ENCODE assay signal across 16 cellular contexts in genomic region chr2:130601639-130602302, GRCh38. TPM values are rescaled to one million over a fixed set of nuclear protein-coding genes. Genes with fewer than 3 reads are reported as not detected.
DNase-seq lines count a peak whose midpoint lies in the region; ATAC-seq, FAIRE-seq and TF ChIP-seq lines count a peak whose summit lies in the region.
"Not testable (repeated sequence)": the region's sequence is repeated elsewhere in the genome, so short reads cannot be mapped to it uniquely, and the experiment has no call there.
"Had no signal": no experiment of that assay in that cellular context is flagged by ENCODE, and none has a peak within 500 bp of the region (broad histone marks: within the 10 kb centered on the region; RNA-seq: fewer than 3 reads in every experiment).

No MANE protein-coding gene starts in this region.

- H3K9me2 ChIP-seq in hepatocyte (replicated peaks; ENCODE audit: insufficient read depth): not testable (repeated sequence)

- H3K36me3 ChIP-seq in hepatocyte (replicated peaks; ENCODE audit: insufficient read depth, low read depth); lower lobe of right lung; upper lobe of right lung: not testable (repeated sequence)

- ATAC-seq in Right ventricle myocardium superior (ENCODE audit: poor library complexity) (peak; percentile 80), left cardiac atrium (peak; percentile 91 to 93), lower lobe of right lung (peak; percentile 56 to 69), upper lobe of right lung (peak; percentile 73)

- TF ChIP-seq CTCF in hepatocyte (IDR thresholded peaks at IDR 0.05; ENCODE audit: poor library complexity); lower lobe of right lung (IDR thresholded peaks at IDR 0.05); nephron (IDR thresholded peaks at IDR 0.05; ENCODE audit: unreplicated experiment in 3 of 3); upper lobe of right lung (IDR thresholded peaks at IDR 0.05): not testable (repeated sequence)

- H3K27me3 Mint-ChIP-seq in nephron (ENCODE audit: low read depth): not testable (repeated sequence)

- H3K4me3 Mint-ChIP-seq in nephron: not testable (repeated sequence)

- WGBS in hepatocyte (ENCODE audit: low lambda C conversion rate, missing lambda C conversion rate): 15% methylated on average over 6 of the region's 15 CpGs

- peaks cover 10% of the 10 kb centered on the region for H3K4me1 ChIP-seq in hepatocyte (ENCODE audit: insufficient read depth)
- not testable (repeated sequence) for H3K4me1 ChIP-seq in lower lobe of right lung, upper lobe of right lung

- H3K27ac Mint-ChIP-seq in nephron: peak overlapping the region in 2 of 3 experiments; percentile 56 to 62

- FAIRE-seq in endometrium (lab: Jason Lieb, UNC): peak; percentile 46

- H3K9me3 Mint-ChIP-seq in nephron: not testable (repeated sequence)

- peak overlapping the region; percentile 78 for H3K27ac ChIP-seq in hepatocyte
- H3K27ac ChIP-seq in lower lobe of right lung, upper lobe of right lung: not testable (repeated sequence)

- not testable (repeated sequence) for H3K79me2 ChIP-seq in hepatocyte

- H3K4me3 ChIP-seq in hepatocyte, lower lobe of right lung, upper lobe of right lung: not testable (repeated sequence)

- H3K27me3 ChIP-seq in hepatocyte; lower lobe of right lung (ENCODE audit: low read depth); upper lobe of right lung: not testable (repeated sequence)

- H3K4me1 Mint-ChIP-seq in nephron: not testable (repeated sequence)

- peak overlapping the region; percentile 53 for H3K4me2 ChIP-seq in hepatocyte

- DNase-seq in Right ventricle myocardium superior; left cardiac atrium; hepatocyte (ENCODE audit: low spot score); lower lobe of right lung; upper lobe of right lung: not testable (repeated sequence)

- H3K9me3 ChIP-seq in hepatocyte (ENCODE audit: low read depth); lower lobe of right lung; upper lobe of right lung: not testable (repeated sequence)

- intact Hi-C loops in Right ventricle myocardium superior (cut with DNase I); left cardiac atrium (cut with DNase I); lower lobe of right lung (cut with DNase I); upper lobe of right lung (cut with DNase I): not testable (repeated sequence)

- H2AFZ ChIP-seq in hepatocyte: not testable (repeated sequence)

- H3K36me3 Mint-ChIP-seq in nephron (ENCODE audit: low read depth): not testable (repeated sequence)

- not testable (repeated sequence) for H4K20me1 ChIP-seq in hepatocyte (ENCODE audit: insufficient read depth, poor library complexity, severe bottlenecking)

RNA-seq across cellular contexts. Expression of gene CFC1, which starts 2.4 kb away (rescaled TPM):
- total RNA-seq in Right ventricle myocardium superior (not detected), left cardiac atrium (under 1 TPM in 1 of 2 donors, not detected in 1; 0.76 TPM), hepatocyte (12.4 and 15.1 TPM in 2 replicates), lower lobe of right lung (not detected), upper lobe of right lung (0.38 TPM)
- 16.9 and 28.4 TPM in 2 replicates for polyA plus RNA-seq in hepatocyte
- total RNA-seq: A172; A673; Calu3; CD4-positive, alpha-beta memory T cell; Daoy; G401; GM23338; HFFc6 had no signal
- polyA plus RNA-seq: BJ; CD4-positive, alpha-beta memory T cell had no signal

RNA-seq across cellular contexts. Expression of gene POTEJ, which starts 9.5 kb away (rescaled TPM):
- total RNA-seq in Right ventricle myocardium superior (not detected), left cardiac atrium (not detected), hepatocyte (0.17 and 0.76 TPM in 2 replicates), lower lobe of right lung (not detected), upper lobe of right lung (not detected)
- polyA plus RNA-seq in hepatocyte: not detected in 2 replicates
- total RNA-seq: A172; A673; Calu3; CD4-positive, alpha-beta memory T cell; G401; HFFc6 had no signal
- polyA plus RNA-seq: BJ; CD4-positive, alpha-beta memory T cell had no signal
